ENCODE assay signal across 21 cellular contexts in the genomic region with DNA sequence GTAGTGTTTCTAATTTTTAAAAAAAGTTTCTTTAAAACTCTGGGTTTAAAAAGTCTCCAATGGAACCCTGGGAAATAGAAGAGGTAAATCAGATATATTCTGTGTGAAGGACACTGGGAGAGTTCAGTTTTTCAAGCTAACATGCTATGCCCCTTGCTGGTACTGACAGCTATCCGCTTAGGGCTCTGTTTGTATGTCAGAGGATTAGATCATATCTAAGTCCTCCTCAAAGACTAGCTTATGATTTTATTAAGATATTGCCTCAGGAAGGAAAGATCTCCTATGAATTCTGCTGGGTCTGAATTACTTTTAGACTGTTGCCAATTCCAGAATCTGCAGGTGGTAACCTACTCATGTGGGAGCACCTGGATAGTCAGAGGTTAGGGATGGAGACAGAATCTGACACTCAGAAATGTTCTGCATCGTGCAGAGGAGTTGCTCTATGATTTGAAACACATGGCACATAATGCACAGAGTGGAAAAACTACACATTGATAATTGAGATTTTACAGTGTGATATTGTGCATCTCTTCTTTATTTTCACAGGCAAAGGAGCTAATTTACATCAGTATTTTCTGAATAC.
A peak's percentile ranks its signal among the peaks of the same experiment; 100 is the strongest.
DNase-seq lines count a peak whose midpoint lies in the region; ATAC-seq and TF ChIP-seq lines count a peak whose summit lies in the region.
"Had no signal": no experiment of that assay in that cellular context is flagged by ENCODE, and none has a peak within 500 bp of the region (broad histone marks: within the 10 kb centered on the region; RNA-seq: fewer than 3 reads in every experiment).

No MANE protein-coding gene starts in this region.

- no peak for TF ChIP-seq POLR2A in erythroblast (IDR thresholded peaks at IDR 0.05; ENCODE audit: low read length)

- H3K27me3 ChIP-seq in foreskin keratinocyte, result no peaks in the 10 kb centered on the region

- H3K4me1 ChIP-seq in foreskin keratinocyte, result no peaks in the 10 kb centered on the region

- no peak for TF ChIP-seq CTCF in foreskin keratinocyte (conservative IDR thresholded peaks at IDR 0.05)

- peak; percentile 68 for ATAC-seq in SK-N-SH treated with all-trans-retinoic acid at 6 μM for 48 hours
- peak; percentile 21 for ATAC-seq in foreskin keratinocyte
- no peak for ATAC-seq in HG03439 (IDR thresholded peaks at IDR 0.05; ENCODE audit: unreplicated experiment)
- ATAC-seq: PC-3 had no signal

- no peak overlapping the region for H3K27ac ChIP-seq in foreskin keratinocyte
- H3K27ac ChIP-seq: C4-2B, KMS-11 had no signal

- peak; percentile 9 for DNase-seq in AG08395 (ENCODE audit: low spot score)
- peak; percentile 14 for DNase-seq in HS-5 (ENCODE audit: low read depth)
- no peak for DNase-seq in foreskin keratinocyte
- no peak for DNase-seq in stimulated activated CD4-positive, alpha-beta T cell treated with anti-CD3 and anti-CD28 coated beads, Interleukin-12 subunit alpha, Interleukin-12 subunit beta, amount 100 ng/mL, for 4 hours
- no peak for DNase-seq in erythroblast (lab: John Stamatoyannopoulos, UW)
- no peak for DNase-seq in SHP77 (lab: John Stamatoyannopoulos, UW)
- DNase-seq: CD8-positive, alpha-beta memory T cell; GDM1; NCI-H1092 treated with DMSO at 0.1 percent for 48 hours; NCI-H1694; NCI-H2081; NCI-H2171; NCI-H345; NCI-H524 treated with DMSO at 0.1 percent for 48 hours; PC-3; RPMI8226; SHP77 treated with DMSO at 0.1 percent for 48 hours had no signal

TF ChIP-seq in SK-N-SH treated with all-trans-retinoic acid at 6 μM for 48 hours, 23 proteins besides CTCF, POLR2A, EP300 and RAD21:
- TF ChIP-seq, protein P1, sequence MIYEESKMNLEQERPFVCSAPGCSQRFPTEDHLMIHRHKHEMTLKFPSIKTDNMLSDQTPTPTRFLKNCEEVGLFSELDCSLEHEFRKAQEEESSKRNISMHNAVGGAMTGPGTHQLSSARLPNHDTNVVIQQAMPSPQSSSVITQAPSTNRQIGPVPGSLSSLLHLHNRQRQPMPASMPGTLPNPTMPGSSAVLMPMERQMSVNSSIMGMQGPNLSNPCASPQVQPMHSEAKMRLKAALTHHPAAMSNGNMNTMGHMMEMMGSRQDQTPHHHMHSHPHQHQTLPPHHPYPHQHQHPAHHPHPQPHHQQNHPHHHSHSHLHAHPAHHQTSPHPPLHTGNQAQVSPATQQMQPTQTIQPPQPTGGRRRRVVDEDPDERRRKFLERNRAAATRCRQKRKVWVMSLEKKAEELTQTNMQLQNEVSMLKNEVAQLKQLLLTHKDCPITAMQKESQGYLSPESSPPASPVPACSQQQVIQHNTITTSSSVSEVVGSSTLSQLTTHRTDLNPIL (CRISPR knock-in tag; IDR thresholded peaks at IDR 0.05; ENCODE audit: low read depth), result no peak
- TF ChIP-seq, protein P2, sequence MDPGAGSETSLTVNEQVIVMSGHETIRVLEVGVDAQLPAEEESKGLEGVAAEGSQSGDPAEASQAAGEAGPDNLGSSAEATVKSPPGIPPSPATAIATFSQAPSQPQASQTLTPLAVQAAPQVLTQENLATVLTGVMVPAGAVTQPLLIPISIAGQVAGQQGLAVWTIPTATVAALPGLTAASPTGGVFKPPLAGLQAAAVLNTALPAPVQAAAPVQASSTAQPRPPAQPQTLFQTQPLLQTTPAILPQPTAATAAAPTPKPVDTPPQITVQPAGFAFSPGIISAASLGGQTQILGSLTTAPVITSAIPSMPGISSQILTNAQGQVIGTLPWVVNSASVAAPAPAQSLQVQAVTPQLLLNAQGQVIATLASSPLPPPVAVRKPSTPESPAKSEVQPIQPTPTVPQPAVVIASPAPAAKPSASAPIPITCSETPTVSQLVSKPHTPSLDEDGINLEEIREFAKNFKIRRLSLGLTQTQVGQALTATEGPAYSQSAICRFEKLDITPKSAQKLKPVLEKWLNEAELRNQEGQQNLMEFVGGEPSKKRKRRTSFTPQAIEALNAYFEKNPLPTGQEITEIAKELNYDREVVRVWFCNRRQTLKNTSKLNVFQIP (CRISPR knock-in tag; IDR thresholded peaks at IDR 0.05; ENCODE audit: borderline replicate concordance, low read depth), result no peak
- TF ChIP-seq TCF4 (CRISPR knock-in tag; IDR thresholded peaks at IDR 0.05; ENCODE audit: borderline replicate concordance) (peak; percentile 64; the same call in 1 of the 2 replicates), SNAI2 (CRISPR knock-in tag; IDR thresholded peaks at IDR 0.05) (no peak), TOX (CRISPR knock-in tag; IDR thresholded peaks at IDR 0.05; ENCODE audit: borderline replicate concordance) (no peak), BACH2 (CRISPR knock-in tag; IDR thresholded peaks at IDR 0.05; ENCODE audit: borderline replicate concordance) (no peak), ZNF70 (CRISPR knock-in tag; IDR thresholded peaks at IDR 0.05) (no peak), GLIS3 (CRISPR knock-in tag; IDR thresholded peaks at IDR 0.05) (no peak), OSR1 (CRISPR knock-in tag; IDR thresholded peaks at IDR 0.05) (no peak), PPARA (CRISPR knock-in tag; IDR thresholded peaks at IDR 0.05; ENCODE audit: borderline replicate concordance) (no peak), ZNF8 (CRISPR knock-in tag; IDR thresholded peaks at IDR 0.05) (no peak), ISL1 (CRISPR knock-in tag; IDR thresholded peaks at IDR 0.05) (no peak), ZFP30 (CRISPR knock-in tag; IDR thresholded peaks at IDR 0.05) (no peak)
- TF ChIP-seq, protein P3, sequence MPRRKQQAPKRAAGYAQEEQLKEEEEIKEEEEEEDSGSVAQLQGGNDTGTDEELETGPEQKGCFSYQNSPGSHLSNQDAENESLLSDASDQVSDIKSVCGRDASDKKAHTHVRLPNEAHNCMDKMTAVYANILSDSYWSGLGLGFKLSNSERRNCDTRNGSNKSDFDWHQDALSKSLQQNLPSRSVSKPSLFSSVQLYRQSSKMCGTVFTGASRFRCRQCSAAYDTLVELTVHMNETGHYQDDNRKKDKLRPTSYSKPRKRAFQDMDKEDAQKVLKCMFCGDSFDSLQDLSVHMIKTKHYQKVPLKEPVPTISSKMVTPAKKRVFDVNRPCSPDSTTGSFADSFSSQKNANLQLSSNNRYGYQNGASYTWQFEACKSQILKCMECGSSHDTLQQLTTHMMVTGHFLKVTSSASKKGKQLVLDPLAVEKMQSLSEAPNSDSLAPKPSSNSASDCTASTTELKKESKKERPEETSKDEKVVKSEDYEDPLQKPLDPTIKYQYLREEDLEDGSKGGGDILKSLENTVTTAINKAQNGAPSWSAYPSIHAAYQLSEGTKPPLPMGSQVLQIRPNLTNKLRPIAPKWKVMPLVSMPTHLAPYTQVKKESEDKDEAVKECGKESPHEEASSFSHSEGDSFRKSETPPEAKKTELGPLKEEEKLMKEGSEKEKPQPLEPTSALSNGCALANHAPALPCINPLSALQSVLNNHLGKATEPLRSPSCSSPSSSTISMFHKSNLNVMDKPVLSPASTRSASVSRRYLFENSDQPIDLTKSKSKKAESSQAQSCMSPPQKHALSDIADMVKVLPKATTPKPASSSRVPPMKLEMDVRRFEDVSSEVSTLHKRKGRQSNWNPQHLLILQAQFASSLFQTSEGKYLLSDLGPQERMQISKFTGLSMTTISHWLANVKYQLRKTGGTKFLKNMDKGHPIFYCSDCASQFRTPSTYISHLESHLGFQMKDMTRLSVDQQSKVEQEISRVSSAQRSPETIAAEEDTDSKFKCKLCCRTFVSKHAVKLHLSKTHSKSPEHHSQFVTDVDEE (CRISPR knock-in tag; IDR thresholded peaks at IDR 0.05), result peak; percentile 51; the same call in 1 of the 2 replicates
- TF ChIP-seq, protein P4, sequence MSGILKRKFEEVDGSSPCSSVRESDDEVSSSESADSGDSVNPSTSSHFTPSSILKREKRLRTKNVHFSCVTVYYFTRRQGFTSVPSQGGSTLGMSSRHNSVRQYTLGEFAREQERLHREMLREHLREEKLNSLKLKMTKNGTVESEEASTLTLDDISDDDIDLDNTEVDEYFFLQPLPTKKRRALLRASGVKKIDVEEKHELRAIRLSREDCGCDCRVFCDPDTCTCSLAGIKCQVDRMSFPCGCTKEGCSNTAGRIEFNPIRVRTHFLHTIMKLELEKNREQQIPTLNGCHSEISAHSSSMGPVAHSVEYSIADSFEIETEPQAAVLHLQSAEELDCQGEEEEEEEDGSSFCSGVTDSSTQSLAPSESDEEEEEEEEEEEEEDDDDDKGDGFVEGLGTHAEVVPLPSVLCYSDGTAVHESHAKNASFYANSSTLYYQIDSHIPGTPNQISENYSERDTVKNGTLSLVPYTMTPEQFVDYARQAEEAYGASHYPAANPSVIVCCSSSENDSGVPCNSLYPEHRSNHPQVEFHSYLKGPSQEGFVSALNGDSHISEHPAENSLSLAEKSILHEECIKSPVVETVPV (CRISPR knock-in tag; IDR thresholded peaks at IDR 0.05), result no peak

Comparison
In these comparisons a context has a peak if more than half of its experiments do, and no peak if none do; other contexts are left out.
1. DNase-seq: peak in AG08395 (single experiment) and HS-5 (single experiment); none in foreskin keratinocyte (0 of 2), stimulated activated CD4-positive, alpha-beta T cell treated with anti-CD3 and anti-CD28 coated beads, Interleukin-12 subunit alpha, Interleukin-12 subunit beta, amount 100 ng/mL, for 4 hours (single experiment), erythroblast (0 of 2) and SHP77 (0 of 2).